Comparison of ENCODE assay signal across 10 cellular contexts in genomic region chr3:143348486-143349327, GRCh38.
DNase-seq lines count a peak whose midpoint lies in the region; TF ChIP-seq lines count a peak whose summit lies in the region.
"Had no signal": no experiment of that assay in that cellular context is flagged by ENCODE, and none has a peak within 500 bp of the region (broad histone marks: within the 10 kb centered on the region; RNA-seq: fewer than 3 reads in every experiment).

No MANE protein-coding gene starts in this region.

- peaks cover 4% of the 10 kb centered on the region for H3K9me3 Mint-ChIP-seq in chondrocyte (ENCODE audit: low read depth)

- no peak overlapping the region for H3K4me3 ChIP-seq in A673 (ENCODE audit: low read depth, low read length, poor library complexity, severe bottlenecking)
- no peak overlapping the region for H3K4me3 ChIP-seq in DOHH2 (ENCODE audit: low read length)
- H3K4me3 ChIP-seq in NB4 (ENCODE audit: low read depth, low read length), result no peak overlapping the region
- no peak overlapping the region for H3K4me3 ChIP-seq in lower leg skin (ENCODE audit: low read depth, poor library complexity, severe bottlenecking)
- H3K4me3 ChIP-seq in uterus, result no peak overlapping the region

- no peaks in the 10 kb centered on the region for H3K9me2 ChIP-seq in DOHH2 (replicated peaks; ENCODE audit: control insufficient read depth, low read length)

- H3K79me2 ChIP-seq in DOHH2 (ENCODE audit: control insufficient read depth, low read length), result no peaks in the 10 kb centered on the region

- H3K36me3 ChIP-seq in A673 (ENCODE audit: insufficient read depth, low read length, poor library complexity, severe bottlenecking), result no peaks in the 10 kb centered on the region
- H3K36me3 ChIP-seq in DOHH2 (ENCODE audit: control insufficient read depth, low read length), result no peaks in the 10 kb centered on the region
- no peaks in the 10 kb centered on the region for H3K36me3 ChIP-seq in uterus

- no peak for TF ChIP-seq POLR2A in NB4 (IDR thresholded peaks at IDR 0.05; ENCODE audit: extremely low read depth, insufficient read length)
- no peak for TF ChIP-seq POLR2A in lower leg skin (IDR thresholded peaks at IDR 0.05)
- no peak for TF ChIP-seq POLR2A in uterus (IDR thresholded peaks at IDR 0.05)

- peaks cover 2% of the 10 kb centered on the region for H3K36me3 Mint-ChIP-seq in chondrocyte (ENCODE audit: low read depth)

- no peaks in the 10 kb centered on the region for H4K20me1 ChIP-seq in DOHH2 (ENCODE audit: control insufficient read depth, insufficient read depth, low read depth, low read length)

- no peak overlapping the region for H3K27ac Mint-ChIP-seq in chondrocyte (ENCODE audit: unreplicated experiment)

- H3K4me2 ChIP-seq in DOHH2 (ENCODE audit: low read length), result no peak overlapping the region

- POLR2A ChIA-PET in A673 (lab: Charles Lee; ENCODE audit: low non-redundant PET), result no interaction called here

- no peaks in the 10 kb centered on the region for H3F3A ChIP-seq in DOHH2 (ENCODE audit: control insufficient read depth, insufficient read depth)

- no TSS peak for BruUV-seq in A673 (replicated peaks; lab: Mats Ljungman, UMichigan)

- CTCF ChIA-PET in A673 (lab: Charles Lee), result interaction anchor here (0.6 kb wide), 1 partner anchor 934 kb away, joined by 3 read pairs; no protein-coding TSS in a partner anchor

- H3K4me1 Mint-ChIP-seq in chondrocyte (ENCODE audit: low read depth), result no peaks in the 10 kb centered on the region

- H3K27me3 ChIP-seq in A673 (replicated peaks; ENCODE audit: insufficient read depth, low read depth, low read length, poor library complexity) (no peaks in the 10 kb centered on the region), DOHH2 (ENCODE audit: control insufficient read depth, low read length) (no peaks in the 10 kb centered on the region), uterus (no peaks in the 10 kb centered on the region)

- H3K4me1 ChIP-seq in A673 (ENCODE audit: insufficient read depth, low read length, poor library complexity, severe bottlenecking) (peaks cover 4% of the 10 kb centered on the region), DOHH2 (ENCODE audit: control insufficient read depth, low read length) (peaks cover 12% of the 10 kb centered on the region), uterus (no peaks in the 10 kb centered on the region)

- DNase-seq in A673 (ENCODE audit: low spot score), result peak; percentile 23
- peak; percentile 71 for DNase-seq in NB4 (ENCODE audit: low read depth)
- no peak for DNase-seq in chondrocyte (ENCODE audit: low spot score)
- no peak for DNase-seq in lower leg skin (ENCODE audit: low spot score in 2 of 2)
- DNase-seq in uterus, result no peak
- no peak for DNase-seq in activated T-cell treated with anti-CD3 and anti-CD28 coated beads for 4 hours
- DNase-seq in G401 (ENCODE audit: low spot score), result no peak
- DNase-seq: NCI-H774 had no signal

- TF ChIP-seq CTCF in A673 (conservative IDR thresholded peaks at IDR 0.05; ENCODE audit: low read depth, low read length), result peak; percentile 44
- peak; percentile 30 for TF ChIP-seq CTCF in DOHH2 (IDR thresholded peaks at IDR 0.05; ENCODE audit: low read depth, low read length, poor library complexity, severe bottlenecking)
- TF ChIP-seq CTCF in NB4 (IDR thresholded peaks at IDR 0.05; ENCODE audit: low read depth, low read length), result peak; percentile 48
- TF ChIP-seq CTCF in chondrocyte (IDR thresholded peaks at IDR 0.05), result peak; percentile 26
- TF ChIP-seq CTCF in lower leg skin (IDR thresholded peaks at IDR 0.05), result no peak
- TF ChIP-seq CTCF in uterus (IDR thresholded peaks at IDR 0.05), result no peak

- H3K27me3 Mint-ChIP-seq in chondrocyte (ENCODE audit: low read depth), result no peaks in the 10 kb centered on the region

- H3K9me3 ChIP-seq in A673 (ENCODE audit: low read depth, low read length, poor library complexity, severe bottlenecking), result no peaks in the 10 kb centered on the region
- no peaks in the 10 kb centered on the region for H3K9me3 ChIP-seq in DOHH2 (ENCODE audit: control insufficient read depth, insufficient read depth, low read length)
- no peaks in the 10 kb centered on the region for H3K9me3 ChIP-seq in uterus

- WGBS in lower leg skin, 2 donors, result 86 to 87% methylated on average over 5 of the region's 5 CpGs

- H3K27ac ChIP-seq in A673 (ENCODE audit: low read depth, low read length, poor library complexity, severe bottlenecking) (no peak overlapping the region), DOHH2 (ENCODE audit: low read depth, low read length) (no peak overlapping the region), uterus (no peak overlapping the region)
- H3K27ac ChIP-seq: VCaP had no signal

- intact Hi-C loops in A673 (cut with micrococcal nuclease; ENCODE audit: unreplicated experiment), result no loop called here
- intact Hi-C loops in lower leg skin (cut with DNase I; ENCODE audit: low total_unique reads), result no loop called here
- intact Hi-C loops in uterus (cut with DNase I; ENCODE audit: low total_unique reads), result no loop called here

- no peak overlapping the region for H3K4me3 Mint-ChIP-seq in chondrocyte (ENCODE audit: unreplicated experiment)

- in situ Hi-C loops in G401 (cut with HindIII; ENCODE audit: low sequenced_read_pairs), result no loop called here

Comparison
In these comparisons a context has a peak if more than half of its experiments do, and no peak if none do; other contexts are left out.
1. DNase-seq: peak in A673 (single experiment) and NB4 (single experiment); none in chondrocyte (single experiment), lower leg skin (0 of 2), uterus (0 of 2), activated T-cell treated with anti-CD3 and anti-CD28 coated beads for 4 hours (single experiment) and G401 (single experiment).
2. CTCF ChIP-seq: peak in A673 (single experiment), DOHH2 (single experiment), NB4 (single experiment) and chondrocyte (single experiment); none in lower leg skin (0 of 3) and uterus (0 of 4).